In the genomic region with DNA sequence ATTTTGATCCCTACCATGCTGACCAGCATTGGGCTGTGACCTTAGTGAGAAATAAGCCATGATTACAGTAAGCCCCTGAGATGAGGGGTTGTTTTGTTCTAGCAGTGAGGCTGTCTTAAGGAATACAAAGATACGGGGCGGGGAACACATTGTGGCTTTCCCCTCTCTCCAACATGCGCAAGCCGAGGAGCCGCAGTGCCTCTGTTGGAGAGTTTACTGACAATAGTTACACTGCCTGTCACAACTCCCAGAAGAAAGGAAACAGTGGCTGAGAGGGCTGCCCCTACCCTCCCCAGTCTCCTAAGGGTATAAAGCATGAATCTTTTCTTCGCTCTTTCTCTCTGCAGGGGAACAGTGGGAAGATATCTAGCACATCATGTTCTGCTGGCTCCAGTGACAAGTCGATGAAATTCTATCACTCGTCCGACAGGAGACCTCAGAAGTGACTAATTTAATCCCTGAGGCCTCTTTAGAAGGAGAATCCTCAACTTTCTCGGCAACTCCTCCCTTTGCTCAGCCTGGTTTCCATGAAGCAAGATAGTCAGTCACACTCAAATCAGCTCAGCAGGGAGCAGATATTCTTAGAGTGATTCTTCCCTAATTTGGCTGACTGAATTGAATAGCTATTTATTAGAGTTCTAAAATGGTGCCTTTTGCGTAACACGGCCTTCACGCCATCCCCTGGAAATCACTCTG, we compare ENCODE assay signal across 1 cellular context.
TF ChIP-seq lines count a peak whose summit lies in the region.

No MANE protein-coding gene starts in this region.

TF ChIP-seq in GM23338, 12 proteins besides CTCF, POLR2A, EP300 and RAD21 (continued from another document):
- TF ChIP-seq, protein P1, sequence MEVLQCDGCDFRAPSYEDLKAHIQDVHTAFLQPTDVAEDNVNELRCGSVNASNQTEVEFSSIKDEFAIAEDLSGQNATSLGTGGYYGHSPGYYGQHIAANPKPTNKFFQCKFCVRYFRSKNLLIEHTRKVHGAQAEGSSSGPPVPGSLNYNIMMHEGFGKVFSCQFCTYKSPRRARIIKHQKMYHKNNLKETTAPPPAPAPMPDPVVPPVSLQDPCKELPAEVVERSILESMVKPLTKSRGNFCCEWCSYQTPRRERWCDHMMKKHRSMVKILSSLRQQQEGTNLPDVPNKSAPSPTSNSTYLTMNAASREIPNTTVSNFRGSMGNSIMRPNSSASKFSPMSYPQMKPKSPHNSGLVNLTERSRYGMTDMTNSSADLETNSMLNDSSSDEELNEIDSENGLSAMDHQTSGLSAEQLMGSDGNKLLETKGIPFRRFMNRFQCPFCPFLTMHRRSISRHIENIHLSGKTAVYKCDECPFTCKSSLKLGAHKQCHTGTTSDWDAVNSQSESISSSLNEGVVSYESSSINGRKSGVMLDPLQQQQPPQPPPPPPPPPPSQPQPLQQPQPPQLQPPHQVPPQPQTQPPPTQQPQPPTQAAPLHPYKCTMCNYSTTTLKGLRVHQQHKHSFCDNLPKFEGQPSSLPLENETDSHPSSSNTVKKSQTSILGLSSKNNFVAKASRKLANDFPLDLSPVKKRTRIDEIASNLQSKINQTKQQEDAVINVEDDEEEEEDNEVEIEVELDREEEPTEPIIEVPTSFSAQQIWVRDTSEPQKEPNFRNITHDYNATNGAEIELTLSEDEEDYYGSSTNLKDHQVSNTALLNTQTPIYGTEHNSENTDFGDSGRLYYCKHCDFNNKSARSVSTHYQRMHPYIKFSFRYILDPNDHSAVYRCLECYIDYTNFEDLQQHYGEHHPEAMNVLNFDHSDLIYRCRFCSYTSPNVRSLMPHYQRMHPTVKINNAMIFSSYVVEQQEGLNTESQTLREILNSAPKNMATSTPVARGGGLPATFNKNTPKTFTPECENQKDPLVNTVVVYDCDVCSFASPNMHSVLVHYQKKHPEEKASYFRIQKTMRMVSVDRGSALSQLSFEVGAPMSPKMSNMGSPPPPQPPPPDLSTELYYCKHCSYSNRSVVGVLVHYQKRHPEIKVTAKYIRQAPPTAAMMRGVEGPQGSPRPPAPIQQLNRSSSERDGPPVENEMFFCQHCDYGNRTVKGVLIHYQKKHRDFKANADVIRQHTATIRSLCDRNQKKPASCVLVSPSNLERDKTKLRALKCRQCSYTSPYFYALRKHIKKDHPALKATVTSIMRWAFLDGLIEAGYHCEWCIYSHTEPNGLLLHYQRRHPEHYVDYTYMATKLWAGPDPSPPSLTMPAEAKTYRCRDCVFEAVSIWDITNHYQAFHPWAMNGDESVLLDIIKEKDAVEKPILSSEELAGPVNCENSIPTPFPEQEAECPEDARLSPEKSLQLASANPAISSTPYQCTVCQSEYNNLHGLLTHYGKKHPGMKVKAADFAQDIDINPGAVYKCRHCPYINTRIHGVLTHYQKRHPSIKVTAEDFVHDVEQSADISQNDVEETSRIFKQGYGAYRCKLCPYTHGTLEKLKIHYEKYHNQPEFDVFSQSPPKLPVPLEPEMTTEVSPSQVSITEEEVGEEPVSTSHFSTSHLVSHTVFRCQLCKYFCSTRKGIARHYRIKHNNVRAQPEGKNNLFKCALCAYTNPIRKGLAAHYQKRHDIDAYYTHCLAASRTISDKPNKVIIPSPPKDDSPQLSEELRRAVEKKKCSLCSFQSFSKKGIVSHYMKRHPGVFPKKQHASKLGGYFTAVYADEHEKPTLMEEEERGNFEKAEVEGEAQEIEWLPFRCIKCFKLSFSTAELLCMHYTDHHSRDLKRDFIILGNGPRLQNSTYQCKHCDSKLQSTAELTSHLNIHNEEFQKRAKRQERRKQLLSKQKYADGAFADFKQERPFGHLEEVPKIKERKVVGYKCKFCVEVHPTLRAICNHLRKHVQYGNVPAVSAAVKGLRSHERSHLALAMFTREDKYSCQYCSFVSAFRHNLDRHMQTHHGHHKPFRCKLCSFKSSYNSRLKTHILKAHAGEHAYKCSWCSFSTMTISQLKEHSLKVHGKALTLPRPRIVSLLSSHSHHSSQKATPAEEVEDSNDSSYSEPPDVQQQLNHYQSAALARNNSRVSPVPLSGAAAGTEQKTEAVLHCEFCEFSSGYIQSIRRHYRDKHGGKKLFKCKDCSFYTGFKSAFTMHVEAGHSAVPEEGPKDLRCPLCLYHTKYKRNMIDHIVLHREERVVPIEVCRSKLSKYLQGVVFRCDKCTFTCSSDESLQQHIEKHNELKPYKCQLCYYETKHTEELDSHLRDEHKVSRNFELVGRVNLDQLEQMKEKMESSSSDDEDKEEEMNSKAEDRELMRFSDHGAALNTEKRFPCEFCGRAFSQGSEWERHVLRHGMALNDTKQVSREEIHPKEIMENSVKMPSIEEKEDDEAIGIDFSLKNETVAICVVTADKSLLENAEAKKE (CRISPR knock-in tag; IDR thresholded peaks at IDR 0.05) = no peak
- TF ChIP-seq NANOG (IDR thresholded peaks at IDR 0.05; ENCODE audit: borderline replicate concordance) = no peak
- no peak for TF ChIP-seq EZH2 (IDR thresholded peaks at IDR 0.05; ENCODE audit: low read depth, unreplicated experiment)
- TF ChIP-seq, protein P2, sequence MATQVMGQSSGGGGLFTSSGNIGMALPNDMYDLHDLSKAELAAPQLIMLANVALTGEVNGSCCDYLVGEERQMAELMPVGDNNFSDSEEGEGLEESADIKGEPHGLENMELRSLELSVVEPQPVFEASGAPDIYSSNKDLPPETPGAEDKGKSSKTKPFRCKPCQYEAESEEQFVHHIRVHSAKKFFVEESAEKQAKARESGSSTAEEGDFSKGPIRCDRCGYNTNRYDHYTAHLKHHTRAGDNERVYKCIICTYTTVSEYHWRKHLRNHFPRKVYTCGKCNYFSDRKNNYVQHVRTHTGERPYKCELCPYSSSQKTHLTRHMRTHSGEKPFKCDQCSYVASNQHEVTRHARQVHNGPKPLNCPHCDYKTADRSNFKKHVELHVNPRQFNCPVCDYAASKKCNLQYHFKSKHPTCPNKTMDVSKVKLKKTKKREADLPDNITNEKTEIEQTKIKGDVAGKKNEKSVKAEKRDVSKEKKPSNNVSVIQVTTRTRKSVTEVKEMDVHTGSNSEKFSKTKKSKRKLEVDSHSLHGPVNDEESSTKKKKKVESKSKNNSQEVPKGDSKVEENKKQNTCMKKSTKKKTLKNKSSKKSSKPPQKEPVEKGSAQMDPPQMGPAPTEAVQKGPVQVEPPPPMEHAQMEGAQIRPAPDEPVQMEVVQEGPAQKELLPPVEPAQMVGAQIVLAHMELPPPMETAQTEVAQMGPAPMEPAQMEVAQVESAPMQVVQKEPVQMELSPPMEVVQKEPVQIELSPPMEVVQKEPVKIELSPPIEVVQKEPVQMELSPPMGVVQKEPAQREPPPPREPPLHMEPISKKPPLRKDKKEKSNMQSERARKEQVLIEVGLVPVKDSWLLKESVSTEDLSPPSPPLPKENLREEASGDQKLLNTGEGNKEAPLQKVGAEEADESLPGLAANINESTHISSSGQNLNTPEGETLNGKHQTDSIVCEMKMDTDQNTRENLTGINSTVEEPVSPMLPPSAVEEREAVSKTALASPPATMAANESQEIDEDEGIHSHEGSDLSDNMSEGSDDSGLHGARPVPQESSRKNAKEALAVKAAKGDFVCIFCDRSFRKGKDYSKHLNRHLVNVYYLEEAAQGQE (IDR thresholded peaks at IDR 0.05; ENCODE audit: unreplicated experiment) = no peak
- no peak for TF ChIP-seq JUNB (IDR thresholded peaks at IDR 0.05; ENCODE audit: unreplicated experiment)
- no peak for TF ChIP-seq ZNF331 (CRISPR knock-in tag; IDR thresholded peaks at IDR 0.05; ENCODE audit: low read depth)
TF ChIP-seq in GM23338: peak in this region for 0.
